In genomic region chr12:127360580-127360979, GRCh38 we compare ENCODE assay signal across 30 cellular contexts.
"Had no signal": no experiment of that assay in that cellular context is flagged by ENCODE, and none has a peak within 500 bp of the region (broad histone marks: within the 10 kb centered on the region; RNA-seq: fewer than 3 reads in every experiment).

No MANE protein-coding gene starts in this region.

- DNase-seq: activated B cell treated with CpG ODN at 0.5 μM for 24 hours; activated CD4-positive, alpha-beta T cell treated with anti-CD3 and anti-CD28 coated beads for 48 hours; activated CD4-positive, alpha-beta T cell treated with anti-CD3 and anti-CD28 coated beads, Interleukin-2, amount 50 U/mL, for 1 hour; activated CD4-positive, alpha-beta T cell treated with anti-CD3 and anti-CD28 coated beads, Interleukin-2, amount 50 U/mL, for 48 hours; activated CD8-positive, alpha-beta memory T cell treated with anti-CD3 and anti-CD28 coated beads for 24 hours; activated CD8-positive, alpha-beta T cell treated with anti-CD3 and anti-CD28 coated beads for 36 hours; activated gamma-delta T cell; activated naive CD4-positive, alpha-beta T cell; activated naive CD4-positive, alpha-beta T cell treated with anti-CD3 and anti-CD28 coated beads, Interleukin-2, amount 10 ng/mL, durations not matched to agents 7 days and 5 days; activated naive CD8-positive, alpha-beta T cell treated with anti-CD3 and anti-CD28 coated beads, Interleukin-2, amount 10 ng/mL, durations not matched to agents 7 days and 5 days; activated T-cell treated with anti-CD3 and anti-CD28 coated beads, Interleukin-2, amount 50 U/mL, for 4 hours; brain microvascular endothelial cell; dorsolateral prefrontal cortex; effector memory CD8-positive, alpha-beta T cell; erythroblast; esophagus squamous epithelium; foreskin melanocyte; heart right ventricle; T-helper 1 cell; T-helper 17 cell; T1000; WERI-Rb-1 had no signal

- H3K4me3 Mint-ChIP-seq: activated B cell treated with CpG ODN at 0.5 μM for 24 hours; activated CD8-positive, alpha-beta T cell treated with anti-CD3 and anti-CD28 coated beads for 36 hours; activated naive CD4-positive, alpha-beta T cell treated with anti-CD3 and anti-CD28 coated beads, Interleukin-2, amount 10 ng/mL, durations not matched to agents 7 days and 5 days; activated naive CD8-positive, alpha-beta T cell treated with anti-CD3 and anti-CD28 coated beads, Interleukin-2, amount 10 ng/mL, durations not matched to agents 7 days and 5 days; activated T-cell treated with anti-CD3 and anti-CD28 coated beads, Interleukin-2, amount 50 U/mL, for 4 hours; central memory CD8-positive, alpha-beta T cell; dendritic cell treated with granulocyte-macrophage colony-stimulating factor and Interleukin-4, amounts not matched to agents 40 ng/mL and 50 ng/mL, for 4 days; effector memory CD8-positive, alpha-beta T cell; T-helper 17 cell; T-helper 2 cell treated with Interferon-gamma antibody and Interleukin-4, amounts not matched to agents 5 μg/mL and 100 μg/mL, for 36 hours had no signal

- H3K27me3 ChIP-seq: brain microvascular endothelial cell, dorsolateral prefrontal cortex, esophagus squamous epithelium, gastroesophageal sphincter had no signal

- H3K4me1 Mint-ChIP-seq: activated B cell treated with CpG ODN at 0.5 μM for 24 hours; activated naive CD4-positive, alpha-beta T cell treated with anti-CD3 and anti-CD28 coated beads, Interleukin-2, amount 10 ng/mL, durations not matched to agents 7 days and 5 days; activated naive CD8-positive, alpha-beta T cell treated with anti-CD3 and anti-CD28 coated beads, Interleukin-2, amount 10 ng/mL, durations not matched to agents 7 days and 5 days; central memory CD8-positive, alpha-beta T cell; T-helper 17 cell had no signal

- H3K9me3 ChIP-seq: esophagus squamous epithelium, gastroesophageal sphincter had no signal

- H3K36me3 Mint-ChIP-seq: activated naive CD4-positive, alpha-beta T cell treated with anti-CD3 and anti-CD28 coated beads, Interleukin-2, amount 10 ng/mL, durations not matched to agents 7 days and 5 days; activated naive CD8-positive, alpha-beta T cell treated with anti-CD3 and anti-CD28 coated beads, Interleukin-2, amount 10 ng/mL, durations not matched to agents 7 days and 5 days had no signal

- H3K9me3 Mint-ChIP-seq: activated naive CD4-positive, alpha-beta T cell treated with anti-CD3 and anti-CD28 coated beads, Interleukin-2, amount 10 ng/mL, durations not matched to agents 7 days and 5 days; activated naive CD8-positive, alpha-beta T cell treated with anti-CD3 and anti-CD28 coated beads, Interleukin-2, amount 10 ng/mL, durations not matched to agents 7 days and 5 days; dendritic cell treated with granulocyte-macrophage colony-stimulating factor and Interleukin-4, amounts not matched to agents 40 ng/mL and 50 ng/mL, for 4 days; effector memory CD8-positive, alpha-beta T cell; T-helper 2 cell treated with Interferon-gamma antibody and Interleukin-4, amounts not matched to agents 5 μg/mL and 100 μg/mL, for 36 hours had no signal

- ATAC-seq: activated CD4-positive, CD25-positive, alpha-beta regulatory T cell treated with anti-CD3 and anti-CD28 coated beads, Interleukin-2, amount 50 U/mL, for 24 hours; activated CD8-positive, alpha-beta T cell treated with anti-CD3 and anti-CD28 coated beads for 36 hours; activated naive CD4-positive, alpha-beta T cell treated with anti-CD3 and anti-CD28 coated beads, Interleukin-2, amount 50 U/mL, for 72 hours; activated T-cell treated with anti-CD3 and anti-CD28 coated beads, Interleukin-2, amount 50 U/mL, for 4 hours; effector memory CD8-positive, alpha-beta T cell; gastroesophageal sphincter; heart right ventricle; T-helper 17 cell had no signal

- H3K4me3 ChIP-seq: coronary artery, dorsolateral prefrontal cortex, esophagus squamous epithelium, gastroesophageal sphincter, heart right ventricle had no signal

- H3K27me3 Mint-ChIP-seq: activated B cell treated with CpG ODN at 0.5 μM for 24 hours; activated CD8-positive, alpha-beta T cell treated with anti-CD3 and anti-CD28 coated beads for 36 hours; activated naive CD4-positive, alpha-beta T cell treated with anti-CD3 and anti-CD28 coated beads, Interleukin-2, amount 10 ng/mL, durations not matched to agents 7 days and 5 days; activated naive CD8-positive, alpha-beta T cell treated with anti-CD3 and anti-CD28 coated beads, Interleukin-2, amount 10 ng/mL, durations not matched to agents 7 days and 5 days; dendritic cell treated with granulocyte-macrophage colony-stimulating factor and Interleukin-4, amounts not matched to agents 40 ng/mL and 50 ng/mL, for 4 days; effector memory CD8-positive, alpha-beta T cell had no signal

- H3K27ac ChIP-seq: brain microvascular endothelial cell, coronary artery, dorsolateral prefrontal cortex, esophagus squamous epithelium, gastroesophageal sphincter, heart right ventricle, WERI-Rb-1 had no signal

- H3K4me1 ChIP-seq: esophagus squamous epithelium, gastroesophageal sphincter, heart right ventricle had no signal

- H3K27ac Mint-ChIP-seq: activated B cell treated with CpG ODN at 0.5 μM for 24 hours; activated CD8-positive, alpha-beta T cell treated with anti-CD3 and anti-CD28 coated beads for 36 hours; activated naive CD4-positive, alpha-beta T cell treated with anti-CD3 and anti-CD28 coated beads, Interleukin-2, amount 10 ng/mL, durations not matched to agents 7 days and 5 days; activated naive CD4-positive, alpha-beta T cell treated with anti-CD3 and anti-CD28 coated beads, Interleukin-2, amount 50 U/mL, for 72 hours; activated naive CD8-positive, alpha-beta T cell treated with anti-CD3 and anti-CD28 coated beads, Interleukin-2, amount 10 ng/mL, durations not matched to agents 7 days and 5 days; activated T-helper 2 cell treated with anti-CD3 and anti-CD28 coated beads, Interferon-gamma antibody, Interleukin-2, Interleukin-4, amounts not matched to agents 10 μg/mL and 5 μg/mL and 100 μg/mL, durations not matched to agents 14 hours and 24 hours and 36 hours; dendritic cell treated with granulocyte-macrophage colony-stimulating factor and Interleukin-4, amounts not matched to agents 40 ng/mL and 50 ng/mL, for 4 days; effector memory CD8-positive, alpha-beta T cell; T-helper 17 cell; T-helper 2 cell treated with Interferon-gamma antibody and Interleukin-4, amounts not matched to agents 5 μg/mL and 100 μg/mL, for 36 hours had no signal

- H3K36me3 ChIP-seq: brain microvascular endothelial cell, esophagus squamous epithelium, gastroesophageal sphincter, heart right ventricle, WERI-Rb-1 had no signal
